ENCODE assay signal across 22 cellular contexts in the genomic region with DNA sequence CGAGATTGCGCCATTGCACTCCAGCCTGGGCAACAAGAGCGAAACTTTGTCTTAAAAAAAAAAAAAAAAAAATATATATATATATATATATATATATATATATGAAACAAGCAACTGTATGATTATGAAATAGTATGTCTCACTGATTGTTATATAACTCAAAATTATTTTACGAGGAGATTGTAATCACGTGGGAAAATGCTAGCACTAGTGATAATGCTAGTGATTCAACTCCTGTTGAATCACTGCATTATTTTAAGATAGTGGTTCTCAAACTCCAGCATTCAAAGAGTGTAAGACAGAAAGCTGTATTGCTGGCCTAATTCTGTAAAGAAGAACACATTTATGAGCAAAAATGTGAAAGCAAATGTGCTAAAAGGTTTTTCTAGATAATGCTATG. TPM values are rescaled to one million over a fixed set of nuclear protein-coding genes. Genes with fewer than 3 reads are reported as not detected.
A peak's percentile ranks its signal among the peaks of the same experiment; 100 is the strongest.
DNase-seq lines count a peak whose midpoint lies in the region; ATAC-seq, FAIRE-seq and TF ChIP-seq lines count a peak whose summit lies in the region.
"Had no signal": no experiment of that assay in that cellular context is flagged by ENCODE, and none has a peak within 500 bp of the region (broad histone marks: within the 10 kb centered on the region; RNA-seq: fewer than 3 reads in every experiment).

No MANE protein-coding gene starts in this region.

- H3K9ac ChIP-seq in GM23248: no peak overlapping the region

- no peak overlapping the region for H2AFZ ChIP-seq in GM23248
- H2AFZ ChIP-seq: GM23338 had no signal

- CTCF ChIA-PET in RWPE1 (lab: Yijun Ruan, JAX): no interaction called here

- DNase-seq in GM23248: peak; percentile 20
- peak; percentile 37 for DNase-seq in RWPE1 (ENCODE audit: low spot score)
- DNase-seq in fibroblast of the aortic adventitia (ENCODE audit: low read depth): peak; percentile 31
- DNase-seq in small intestine: peak; percentile 16
- DNase-seq in NCI-H187 (lab: John Stamatoyannopoulos, UW): no peak
- DNase-seq in activated CD8-positive, alpha-beta memory T cell treated with anti-CD3 and anti-CD28 coated beads, Interleukin-2, amount 50 U/mL, for 48 hours: no peak
- DNase-seq: BE2C; C1 segment of cervical spinal cord; CD4-positive, CD25-positive, alpha-beta regulatory T cell; CD8-positive, alpha-beta memory T cell; COR-L47; DMS 273 treated with DMSO at 0.1 percent for 48 hours; DMS53; DND-41; EL; HCEC 1CT; IMR-90 had no signal

- H3K9me3 ChIP-seq in GM23248 (ENCODE audit: low read depth) (no peaks in the 10 kb centered on the region), small intestine (ENCODE audit: control insufficient read depth, low read depth) (no peaks in the 10 kb centered on the region)
- H3K9me3 ChIP-seq: BE2C had no signal

- no peaks in the 10 kb centered on the region for H3K79me2 ChIP-seq in GM23248 (ENCODE audit: insufficient read depth)

- POLR2A ChIA-PET in RWPE1 (lab: Yijun Ruan, JAX; ENCODE audit: low non-redundant PET): no interaction called here

- in situ Hi-C loops in GM23248 (cut with MboI): no loop called here

- H3K27me3 ChIP-seq in GM23248 (replicated peaks; ENCODE audit: insufficient read depth) (peaks cover 24% of the 10 kb centered on the region; the same call in 1 of the 2 replicates), small intestine (ENCODE audit: control insufficient read depth in 2 of 2, insufficient read depth in 2 of 2, low read length in 2 of 2) (no peaks in the 10 kb centered on the region)

- TF ChIP-seq CTCF in RWPE1 (conservative IDR thresholded peaks at IDR 0.05; ENCODE audit: low read depth) (no peak), fibroblast of the aortic adventitia (IDR thresholded peaks at IDR 0.05; ENCODE audit: insufficient read depth, low read length) (no peak)

- H3K4me2 ChIP-seq in GM23248 (ENCODE audit: unreplicated experiment): no peak overlapping the region
- H3K4me2 ChIP-seq: GM23338 had no signal

- H3K36me3 ChIP-seq in GM23248 (ENCODE audit: low read depth): no peaks in the 10 kb centered on the region
- no peaks in the 10 kb centered on the region for H3K36me3 ChIP-seq in small intestine (ENCODE audit: control insufficient read depth in 2 of 2, insufficient read depth in 2 of 2, low read length in 2 of 2)
- H3K36me3 ChIP-seq: BE2C had no signal

- H3K27ac ChIP-seq in GM23248 (no peak overlapping the region), RWPE1 (no peak overlapping the region), small intestine (ENCODE audit: low read depth in 1 of 2, low read length in 1 of 2) (no peak overlapping the region)

- 2 to 58% methylated on average over 2 to 5 of the region's 5 CpGs for WGBS in GM23248 (ENCODE audit: low coverage in 1 of 2, low lambda C conversion rate in 2 of 2, missing lambda C conversion rate in 2 of 2), 2 experiments
- 68 to 86% (median 71%) methylated on average over 5 of the region's 5 CpGs for WGBS in small intestine, 3 donors

- FAIRE-seq in small intestine (lab: Jason Lieb, UNC): no peak
- FAIRE-seq: GM12878, H54, HTR-8/SVneo had no signal

- H4K20me1 ChIP-seq in GM23248 (ENCODE audit: insufficient read depth): no peaks in the 10 kb centered on the region

- no peaks in the 10 kb centered on the region for H3K4me1 ChIP-seq in GM23248 (ENCODE audit: insufficient read depth)
- H3K4me1 ChIP-seq in small intestine (ENCODE audit: control insufficient read depth in 2 of 2, insufficient read depth in 1 of 2, low read depth in 1 of 2, low read length in 1 of 2): no peaks in the 10 kb centered on the region
- H3K4me1 ChIP-seq: BE2C had no signal

- H3F3A ChIP-seq in GM23248 (ENCODE audit: insufficient read depth): peaks cover 4% of the 10 kb centered on the region; the same call in 1 of the 2 replicates

- H3K9me2 ChIP-seq in GM23248 (ENCODE audit: insufficient read depth): no peaks in the 10 kb centered on the region

- ATAC-seq in GM21423 (IDR thresholded peaks at IDR 0.05; ENCODE audit: unreplicated experiment): no peak
- ATAC-seq: GM12878, GM23338 had no signal

- H3K4me3 ChIP-seq in GM23248 (no peak overlapping the region), fibroblast of the aortic adventitia (ENCODE audit: low read depth, low read length) (no peak overlapping the region), small intestine (ENCODE audit: low read depth in 1 of 2, low read length in 2 of 2) (no peak overlapping the region)
- H3K4me3 ChIP-seq: GM12878, GM23338 had no signal

RNA-seq across cellular contexts. Expression of gene PTPN3, which starts 12.4 kb away (rescaled TPM):
- 0.51 and 1.3 TPM in 2 replicates for total RNA-seq in GM23248 (2014; rRNA removed; shearing (Covaris generic))
- polyA plus RNA-seq in GM23248 (2016; fragmentation: Nextera tagmentation; extraction: Ambion mirVana) (0.86 and 0.90 TPM in 2 replicates), small intestine (10 to 100 TPM; 15.3 to 42.7 (median 25.3) TPM)
- total RNA-seq in fibroblast of the aortic adventitia (ENCODE audit: low replicate concordance): 0.99 and 2.0 TPM in 2 replicates
- polyA plus RNA-seq: CD8-positive, alpha-beta memory T cell had no signal

Comparison
In these comparisons a context has a peak if more than half of its experiments do, and no peak if none do; other contexts are left out.
1. DNase-seq: peak in GM23248 (single experiment), RWPE1 (single experiment), fibroblast of the aortic adventitia (single experiment) and small intestine (single experiment); none in NCI-H187 (0 of 2) and activated CD8-positive, alpha-beta memory T cell treated with anti-CD3 and anti-CD28 coated beads, Interleukin-2, amount 50 U/mL, for 48 hours (single experiment).